8 cellular contexts compared by ENCODE assay signal in genomic region chr16:89360760-89361435, GRCh38.
DNase-seq lines count a peak whose midpoint lies in the region; ATAC-seq and TF ChIP-seq lines count a peak whose summit lies in the region.

No MANE protein-coding gene starts in this region.

- no peaks in the 10 kb centered on the region for H4K20me1 ChIP-seq in mammary epithelial cell (ENCODE audit: insufficient read depth, low read length)

- no peak overlapping the region for H3K4me2 ChIP-seq in mammary epithelial cell (ENCODE audit: insufficient read depth, low read depth, low read length)

- peak overlapping the region; percentile 72 for H3K27ac ChIP-seq in mammary epithelial cell (ENCODE audit: insufficient read depth, low read depth, low read length)

- no peak overlapping the region for H3K4me3 ChIP-seq in mammary epithelial cell (replicated peaks in 1 of 3; ENCODE audit: insufficient read depth in 1 of 3, low read depth in 2 of 3, low read length in 3 of 3)

- peaks cover 92% of the 10 kb centered on the region for H3K79me2 ChIP-seq in mammary epithelial cell (ENCODE audit: insufficient read depth, low read length)

- no peak overlapping the region for H2AFZ ChIP-seq in mammary epithelial cell (ENCODE audit: low read depth, low read length)

- H3K9ac ChIP-seq in mammary epithelial cell (ENCODE audit: insufficient read depth, low read length): no peak overlapping the region

- intact Hi-C loops in mammary epithelial cell (cut with micrococcal nuclease): loop anchor here (2.0 to 5.0 kb wide), 2 partner anchors 18 to 59 kb away; no protein-coding TSS in a partner anchor

- WGBS in mammary epithelial cell (ENCODE audit: low coverage, missing lambda C conversion rate): 46% methylated on average over 10 of the region's 12 CpGs

- peak; percentile 84 for DNase-seq in GDM1 (lab: John Stamatoyannopoulos, UW)
- DNase-seq in T-helper 9 cell: peak; percentile 65
- DNase-seq in mammary epithelial cell: no peak
- DNase-seq in stimulated activated CD4-positive, alpha-beta T cell treated with anti-CD3 and anti-CD28 coated beads, Interleukin-1b, Interleukin-23, amount 100 ng/mL, for 4 hours (ENCODE audit: low read depth in 2 of 2): peak; percentile 53 to 58
- DNase-seq in NOMO-1 (lab: John Stamatoyannopoulos, UW; ENCODE audit: unreplicated experiment in 2 of 2): no peak
- DNase-seq in HuH-7 (ENCODE audit: low spot score): no peak

- ATAC-seq in HG02642 (IDR thresholded peaks at IDR 0.05; ENCODE audit: poor library complexity, unreplicated experiment) (peak; percentile 40), HG03442 (IDR thresholded peaks at IDR 0.05; ENCODE audit: unreplicated experiment) (no peak)

- dilution Hi-C loops in mammary epithelial cell (cut with HindIII; ENCODE audit: low sequenced_read_pairs): loop anchor here (5.0 kb wide), 1 partner anchor 76 kb away; no protein-coding TSS in a partner anchor

- no peak for TF ChIP-seq CTCF in mammary epithelial cell (conservative IDR thresholded peaks at IDR 0.05 in 1 of 2, IDR thresholded peaks at IDR 0.05 in 1 of 2; ENCODE audit: extremely low read depth in 1 of 2, insufficient read depth in 1 of 2, low read depth in 1 of 2, low read length in 2 of 2)

- CTCF ChIA-PET in mammary epithelial cell (lab: Charles Lee; ENCODE audit: low non-redundant PET): no interaction called here

- no peaks in the 10 kb centered on the region for H3K27me3 ChIP-seq in mammary epithelial cell (ENCODE audit: insufficient read depth, low read length)

- H3K4me1 ChIP-seq in mammary epithelial cell (ENCODE audit: insufficient read depth, low read length): peaks cover 66% of the 10 kb centered on the region

- in situ Hi-C loops in mammary epithelial cell (cut with MboI; ENCODE audit: low sequenced_read_pairs in 2 of 2): no loop called here

- H3K9me3 ChIP-seq in mammary epithelial cell (replicated peaks; ENCODE audit: insufficient read depth, low read length): no peaks in the 10 kb centered on the region

- no TSS peak for BruUV-seq in mammary epithelial cell (replicated peaks; lab: Mats Ljungman, UMichigan)

- H3K36me3 ChIP-seq in mammary epithelial cell (ENCODE audit: insufficient read depth, low read length): peaks cover 2% of the 10 kb centered on the region

Comparison
In these comparisons a context has a peak if more than half of its experiments do, and no peak if none do; other contexts are left out.
1. DNase-seq: peak in GDM1 (single experiment), T-helper 9 cell (single experiment) and stimulated activated CD4-positive, alpha-beta T cell treated with anti-CD3 and anti-CD28 coated beads, Interleukin-1b, Interleukin-23, amount 100 ng/mL, for 4 hours (2 of 2); none in mammary epithelial cell (single experiment), NOMO-1 (0 of 2) and HuH-7 (single experiment).